22 cellular contexts compared by ENCODE assay signal in the genomic region with DNA sequence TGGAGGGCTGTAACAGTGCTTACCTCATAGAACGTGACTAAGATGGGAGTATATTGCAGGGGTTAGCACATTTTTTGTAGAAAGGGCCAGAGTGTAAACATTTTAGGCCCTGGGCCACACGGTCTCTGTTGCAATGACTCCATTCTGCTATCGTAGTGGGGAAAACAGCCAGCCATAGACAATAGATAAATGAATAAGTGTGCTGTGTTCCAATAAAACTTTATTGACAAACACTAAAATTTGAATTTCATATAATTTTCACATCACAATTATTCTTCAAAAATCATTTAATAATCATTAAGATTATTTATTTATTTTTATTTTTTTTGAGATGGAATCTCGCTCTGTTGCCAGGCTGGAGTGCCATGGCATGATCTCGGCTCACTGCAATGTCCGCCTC.
DNase-seq lines count a peak whose midpoint lies in the region; ATAC-seq, FAIRE-seq and TF ChIP-seq lines count a peak whose summit lies in the region.
"Had no signal": no experiment of that assay in that cellular context is flagged by ENCODE, and none has a peak within 500 bp of the region (broad histone marks: within the 10 kb centered on the region; RNA-seq: fewer than 3 reads in every experiment).

No MANE protein-coding gene starts in this region.

- H3K27me3 ChIP-seq in GM23338 (ENCODE audit: insufficient read depth), result no peaks in the 10 kb centered on the region
- no peaks in the 10 kb centered on the region for H3K27me3 ChIP-seq in K562 (ENCODE audit: control insufficient read depth in 2 of 2, insufficient read depth in 2 of 2, low read length in 2 of 2)
- H3K27me3 ChIP-seq in testis, result no peaks in the 10 kb centered on the region
- H3K27me3 ChIP-seq: BLaER1 treated with 17β-estradiol and CSF1 and Interleukin-3, amounts not matched to agents 10 nM and 100 nM had no signal

- no TSS peak for BruUV-seq in K562 (replicated peaks; lab: Mats Ljungman, UMichigan)

- H3K9me3 ChIP-seq in K562 (replicated peaks; ENCODE audit: control insufficient read depth, insufficient read depth, low read depth, low read length) (no peaks in the 10 kb centered on the region), testis (no peaks in the 10 kb centered on the region)
- H3K9me3 ChIP-seq: A549; BLaER1 treated with 17β-estradiol and CSF1 and Interleukin-3, amounts not matched to agents 10 nM and 100 nM; Caco-2 had no signal

- no peaks in the 10 kb centered on the region for H3F3A ChIP-seq in GM23338 (replicated peaks; ENCODE audit: low read depth)

- H3K4me3 ChIP-seq in GM23338, result no peak overlapping the region
- no peak overlapping the region for H3K4me3 ChIP-seq in K562
- no peak overlapping the region for H3K4me3 ChIP-seq in testis
- H3K4me3 ChIP-seq: A549; BLaER1 treated with 17β-estradiol and CSF1 and Interleukin-3, amounts not matched to agents 10 nM and 100 nM had no signal

- no peaks in the 10 kb centered on the region for H4K20me1 ChIP-seq in GM23338 (replicated peaks; ENCODE audit: insufficient read depth)
- no peaks in the 10 kb centered on the region for H4K20me1 ChIP-seq in K562 (replicated peaks; ENCODE audit: control insufficient read depth, insufficient read depth, low read length)

- H3K4me3 Mint-ChIP-seq in GM23338 (no peak overlapping the region), WTC11 (no peak overlapping the region)
- H3K4me3 Mint-ChIP-seq: B cell; CD4-positive, alpha-beta T cell; CD8-positive, alpha-beta T cell had no signal

- 85% methylated on average over 6 of the region's 6 CpGs for WGBS in K562 (ENCODE audit: insufficient coverage, low coverage, missing lambda C conversion rate)
- WGBS in testis, 2 donors, result 85 to 93% methylated on average over 6 of the region's 6 CpGs

- no peak for TF ChIP-seq EP300 in K562 (IDR thresholded peaks at IDR 0.05; ENCODE audit: low read length)

- H3K4me1 ChIP-seq in GM23338 (ENCODE audit: insufficient read depth) (peaks cover 32% of the 10 kb centered on the region), K562 (replicated peaks in 1 of 2; ENCODE audit: control insufficient read depth in 2 of 2, insufficient read depth in 2 of 2, low read length in 2 of 2) (peaks cover 0 to 4% of the 10 kb centered on the region in 2 experiments; a peak in 1 of 5 replicates), testis (no peaks in the 10 kb centered on the region)
- H3K4me1 ChIP-seq: A549, Caco-2 had no signal

- CTCF ChIA-PET in WTC11 (lab: Charles Lee), result interaction anchor here (0.6 kb wide), 1 partner anchor 30 kb away, joined by 3 read pairs; no protein-coding TSS in a partner anchor
- CTCF ChIA-PET in K562 (lab: Yijun Ruan, JAX; ENCODE audit: low intra/inter-chr PET ratio), result no interaction called here

- H3K27ac Mint-ChIP-seq in GM23338 (no peak overlapping the region), WTC11 (peak overlapping the region; percentile 74)
- H3K27ac Mint-ChIP-seq: B cell; CD4-positive, alpha-beta T cell; CD8-positive, alpha-beta T cell had no signal

- H2AFZ ChIP-seq in GM23338, result no peak overlapping the region
- no peak overlapping the region for H2AFZ ChIP-seq in K562 (ENCODE audit: low read depth, low read length)

- no peak for FAIRE-seq in K562 (lab: Jason Lieb, UNC)
- FAIRE-seq: A549, D721Med, G401.6, GM12892, GM18507 had no signal

- H3K9me3 Mint-ChIP-seq in GM23338, result no peaks in the 10 kb centered on the region; the same call in 2 of the 3 replicates
- H3K9me3 Mint-ChIP-seq in WTC11, result no peaks in the 10 kb centered on the region
- H3K9me3 Mint-ChIP-seq: CD4-positive, alpha-beta T cell; CD8-positive, alpha-beta T cell had no signal

- TF ChIP-seq POLR2A in K562 (conservative IDR thresholded peaks at IDR 0.05) (no peak), testis (IDR thresholded peaks at IDR 0.05) (no peak)

- H3K9me2 ChIP-seq in GM23338 (ENCODE audit: insufficient read depth), result 0 out of 2 replicates have a peak, but pooled peaks cover 5% of the 10 kb centered on the region

- no peak for TF ChIP-seq CTCF in GM23338 (conservative IDR thresholded peaks at IDR 0.05; ENCODE audit: low read depth in 2 of 2)
- TF ChIP-seq CTCF in WTC11 (IDR thresholded peaks at IDR 0.05), result no peak
- TF ChIP-seq CTCF in K562 (IDR thresholded peaks at IDR 0.05 in 2 of 3, conservative IDR thresholded peaks at IDR 0.05 in 1 of 3; ENCODE audit: insufficient read depth in 2 of 3, low read depth in 1 of 3, low read length in 3 of 3), result no peak
- TF ChIP-seq CTCF in testis (IDR thresholded peaks at IDR 0.05), result no peak

- no peak for TF ChIP-seq RAD21 in K562 (CRISPR knock-in tag; conservative IDR thresholded peaks at IDR 0.05 in 1 of 2, IDR thresholded peaks at IDR 0.05 in 1 of 2)

- POLR2A ChIA-PET in WTC11 (lab: Charles Lee), result no interaction called here
- POLR2A ChIA-PET in K562 (lab: Yijun Ruan, JAX), result no interaction called here

- H3K36me3 Mint-ChIP-seq in GM23338 (ENCODE audit: low read depth) (peaks cover 14% of the 10 kb centered on the region), WTC11 (no peaks in the 10 kb centered on the region)
- H3K36me3 Mint-ChIP-seq: CD8-positive, alpha-beta T cell had no signal

- intact Hi-C loops in K562 (cut with micrococcal nuclease), result no loop called here
- intact Hi-C loops in testis (cut with DNase I; ENCODE audit: low total_unique reads), result no loop called here
- intact Hi-C loops in sciatic nerve (cut with DNase I), result no loop called here

- peak overlapping the region; percentile 17; the same call in 1 of the 2 replicates for H3K4me2 ChIP-seq in GM23338
- H3K4me2 ChIP-seq in K562 (ENCODE audit: insufficient read depth, low read length), result no peak overlapping the region
- H3K4me2 ChIP-seq: A549; BLaER1 treated with 17β-estradiol and CSF1 and Interleukin-3, amounts not matched to agents 10 nM and 100 nM had no signal

- H3K27ac ChIP-seq in GM23338 (ENCODE audit: low read depth), result no peak overlapping the region
- H3K27ac ChIP-seq in K562 (ENCODE audit: extremely low read depth, low read depth, low read length), result no peak overlapping the region
- no peak overlapping the region for H3K27ac ChIP-seq in testis
- H3K27ac ChIP-seq: 22Rv1; A549; BLaER1 treated with 17β-estradiol and CSF1 and Interleukin-3, amounts not matched to agents 10 nM and 100 nM; C4-2B had no signal

- H3K36me3 ChIP-seq in GM23338 (ENCODE audit: insufficient read depth) (no peaks in the 10 kb centered on the region), K562 (ENCODE audit: control insufficient read depth, insufficient read depth, low read length) (no peaks in the 10 kb centered on the region; the same call in 2 of the 3 replicates), testis (ENCODE audit: low read depth, missing control alignments) (no peaks in the 10 kb centered on the region)

- ATAC-seq in GM23338 (no peak), WTC11 (no peak), K562 (no peak), HG03135 (IDR thresholded peaks at IDR 0.05; ENCODE audit: unreplicated experiment) (no peak), sciatic nerve (no peak)
- ATAC-seq: A549; CD8-positive, alpha-beta T cell had no signal

- H3K4me1 Mint-ChIP-seq in GM23338 (peaks cover 52% of the 10 kb centered on the region), WTC11 (peaks cover 61% of the 10 kb centered on the region)
- H3K4me1 Mint-ChIP-seq: B cell had no signal

- H3K27me3 Mint-ChIP-seq in GM23338 (ENCODE audit: insufficient read depth, low read depth, poor library complexity) (peaks cover 3% of the 10 kb centered on the region), WTC11 (ENCODE audit: low read depth) (no peaks in the 10 kb centered on the region)
- H3K27me3 Mint-ChIP-seq: B cell; CD4-positive, alpha-beta T cell had no signal

- H3K9ac ChIP-seq in K562 (ENCODE audit: insufficient read depth in 1 of 2, low read depth in 2 of 2, low read length in 2 of 2), result no peak overlapping the region
- H3K9ac ChIP-seq: BLaER1 treated with 17β-estradiol and CSF1 and Interleukin-3, amounts not matched to agents 10 nM and 100 nM had no signal

- DNase-seq in GM23338 (ENCODE audit: low spot score) (no peak), WTC11 (ENCODE audit: low spot score) (no peak), K562 (ENCODE audit: extremely low read depth in 1 of 4, low spot score in 3 of 4) (no peak), testis (no peak), sciatic nerve (ENCODE audit: low spot score) (no peak)
- DNase-seq: AML-193; Caco-2; Calu3; CD4-positive, alpha-beta T cell; CD8-positive, alpha-beta T cell; DMS79 treated with DMSO at 0.1 percent for 48 hours; GF-D8 had no signal

- H3K79me2 ChIP-seq in GM23338 (replicated peaks; ENCODE audit: insufficient read depth) (no peaks in the 10 kb centered on the region; the same call in 1 of the 2 replicates), K562 (ENCODE audit: control insufficient read depth, insufficient read depth, low read length) (no peaks in the 10 kb centered on the region)

- in situ Hi-C loops in K562 (cut with MboI), result no loop called here

- H3K9me1 ChIP-seq in K562 (ENCODE audit: control insufficient read depth, insufficient read depth, low read length), result no peaks in the 10 kb centered on the region

TF ChIP-seq in GM23338, 12 proteins besides CTCF, POLR2A, EP300 and RAD21 (continues in another document):
- TF ChIP-seq STAT1 (IDR thresholded peaks at IDR 0.05; ENCODE audit: unreplicated experiment) (no peak), ZNF114 (CRISPR knock-in tag; IDR thresholded peaks at IDR 0.05) (no peak), NANOG (IDR thresholded peaks at IDR 0.05; ENCODE audit: borderline replicate concordance) (no peak), EZH2 (IDR thresholded peaks at IDR 0.05; ENCODE audit: low read depth, unreplicated experiment) (no peak)

TF ChIP-seq in K562, 482 proteins besides CTCF, POLR2A, EP300 and RAD21 (continues in another document):
- TF ChIP-seq BRCA1 (IDR thresholded peaks at IDR 0.05), result no peak
- no peak for TF ChIP-seq BRCA1 (CRISPR knock-in tag; IDR thresholded peaks at IDR 0.05)
